Comparison of ENCODE assay signal across 15 cellular contexts in genomic region chr3:188320757-188321156, GRCh38.
DNase-seq lines count a peak whose midpoint lies in the region; ATAC-seq and TF ChIP-seq lines count a peak whose summit lies in the region.
"Had no signal": no experiment of that assay in that cellular context is flagged by ENCODE, and none has a peak within 500 bp of the region (broad histone marks: within the 10 kb centered on the region; RNA-seq: fewer than 3 reads in every experiment).

No MANE protein-coding gene starts in this region.

- no peaks in the 10 kb centered on the region for H3K9me3 ChIP-seq in IMR-90 (ENCODE audit: control insufficient read depth, insufficient read depth, low read length)
- H3K9me3 ChIP-seq: prostate gland, thyroid gland had no signal

- no peak for TF ChIP-seq POLR2A in IMR-90 (IDR thresholded peaks at IDR 0.05; ENCODE audit: low read depth, low read length)

- dilution Hi-C loops in IMR-90 (cut with HindIII; ENCODE audit: low sequenced_read_pairs, unreplicated experiment): loop anchor here (25.0 kb wide), 1 partner anchor 583 kb away; the partner anchor contains the start of gene BCL6

- H3K27me3 Mint-ChIP-seq in naive B cell: no peaks in the 10 kb centered on the region
- peaks cover 7% of the 10 kb centered on the region for H3K27me3 Mint-ChIP-seq in activated T-helper 2 cell treated with anti-CD3 and anti-CD28 coated beads, Interferon-gamma antibody, Interleukin-2, Interleukin-4, amounts not matched to agents 10 μg/mL and 5 μg/mL and 100 μg/mL, durations not matched to agents 14 hours and 24 hours and 36 hours (ENCODE audit: low read depth)

- no CpG with 5 or more reads among the region's 3 CpGs for WGBS in IMR-90 (ENCODE audit: extremely low coverage in 2 of 2, insufficient read length in 1 of 2), 2 experiments
- no CpG with 5 or more reads among the region's 3 CpGs for WGBS in mesendoderm (ENCODE audit: extremely low coverage, insufficient coverage, low lambda C conversion rate)

- peak; percentile 58 for ATAC-seq in IMR-90 (ENCODE audit: low read depth)
- peak in 1 of 2 donors; percentile 20 for ATAC-seq in naive B cell (ENCODE audit: low read depth in 2 of 2)
- no peak for ATAC-seq in HG02623 (IDR thresholded peaks at IDR 0.05; ENCODE audit: unreplicated experiment)

- peak overlapping the region; percentile 42; the same call in 1 of the 3 replicates for H2BK15ac ChIP-seq in IMR-90 (ENCODE audit: low read depth, low read length)
- no peak overlapping the region for H2BK15ac ChIP-seq in mesendoderm (replicated peaks; ENCODE audit: low read depth)

- H3K4ac ChIP-seq in IMR-90 (ENCODE audit: low read depth, low read length) (peak overlapping the region; percentile 74), mesendoderm (ENCODE audit: low read depth, low read length) (no peak overlapping the region)

- H4K5ac ChIP-seq in IMR-90 (ENCODE audit: low read depth, low read length): no peak overlapping the region
- no peak overlapping the region for H4K5ac ChIP-seq in mesendoderm (ENCODE audit: low read length)

- H3K4me3 Mint-ChIP-seq in naive B cell: peak overlapping the region in 1 of 8 donors; percentile 32
- no peak overlapping the region for H3K4me3 Mint-ChIP-seq in activated T-helper 2 cell treated with anti-CD3 and anti-CD28 coated beads, Interferon-gamma antibody, Interleukin-2, Interleukin-4, amounts not matched to agents 10 μg/mL and 5 μg/mL and 100 μg/mL, durations not matched to agents 14 hours and 24 hours and 36 hours (ENCODE audit: low read depth)
- H3K4me3 Mint-ChIP-seq: activated T-helper 1 cell treated with anti-CD3 and anti-CD28 coated beads, Interleukin-12 subunit alpha, Interleukin-12 subunit beta, Interleukin-2, Interleukin-4 antibody, amounts not matched to agents 30 ng/mL and 10 ng/mL and 1 ng/mL, durations not matched to agents 14 hours and 24 hours and 36 hours had no signal

- H3K9me1 ChIP-seq in IMR-90 (ENCODE audit: insufficient read depth, low read length): peaks cover 26% of the 10 kb centered on the region

- peak; percentile 54 for TF ChIP-seq RAD21 in IMR-90 (IDR thresholded peaks at IDR 0.05; ENCODE audit: low read length)

- H3K18ac ChIP-seq in IMR-90 (ENCODE audit: low read depth, low read length) (peak overlapping the region; percentile 30; the same call in 1 of the 2 replicates), mesendoderm (ENCODE audit: low read length) (no peak overlapping the region)

- H2BK120ac ChIP-seq in IMR-90 (ENCODE audit: low read depth, low read length) (peak overlapping the region; percentile 58), mesendoderm (ENCODE audit: low read depth, low read length) (no peak overlapping the region)

- intact Hi-C loops in IMR-90 (cut with micrococcal nuclease): no loop called here
- intact Hi-C loops in activated T-helper 2 cell treated with anti-CD3 and anti-CD28 coated beads, Interferon-gamma antibody, Interleukin-2, Interleukin-4, amounts not matched to agents 10 μg/mL and 5 μg/mL and 100 μg/mL, durations not matched to agents 14 hours and 24 hours and 36 hours (cut with micrococcal nuclease): loop anchor here (5.0 to 10.0 kb wide), 5 partner anchors 82 to 597 kb away; no protein-coding TSS in a partner anchor

- peaks cover 0 to 2% (median 0%) of the 10 kb centered on the region in 7 donors for H3K9me3 Mint-ChIP-seq in naive B cell
- peaks cover 4% of the 10 kb centered on the region for H3K9me3 Mint-ChIP-seq in activated T-helper 2 cell treated with anti-CD3 and anti-CD28 coated beads, Interferon-gamma antibody, Interleukin-2, Interleukin-4, amounts not matched to agents 10 μg/mL and 5 μg/mL and 100 μg/mL, durations not matched to agents 14 hours and 24 hours and 36 hours

- CTCF ChIA-PET in IMR-90 (lab: Yijun Ruan, JAX): interaction anchor here (0.8 kb wide), 1 partner anchor 635 kb away, joined by 3 read pairs; no protein-coding TSS in a partner anchor

- DNase-seq in AG20443 (ENCODE audit: low spot score) (peak; percentile 64), IMR-90 (peak; percentile 83), astrocyte of the spinal cord (ENCODE audit: low read depth, low spot score) (peak; percentile 68), naive B cell (no peak), mesendoderm (no peak), COLO668 (lab: John Stamatoyannopoulos, UW; ENCODE audit: unreplicated experiment) (no peak)
- no peak for DNase-seq in activated T-helper 2 cell treated with anti-CD3 and anti-CD28 coated beads, Interferon-gamma antibody, Interleukin-2, Interleukin-4, amounts not matched to agents 10 μg/mL and 5 μg/mL and 100 μg/mL, durations not matched to agents 14 hours and 24 hours and 36 hours (ENCODE audit: low spot score)
- DNase-seq: activated CD4-positive, alpha-beta T cell treated with anti-CD3 and anti-CD28 coated beads for 48 hours; effector memory CD4-positive, alpha-beta T cell; NCI-H2029; thyroid gland had no signal

- peak; percentile 28; the same call in 1 of the 2 replicates for TF ChIP-seq CTCF in IMR-90 (conservative IDR thresholded peaks at IDR 0.05; ENCODE audit: low read depth, low read length)
- TF ChIP-seq CTCF in astrocyte of the spinal cord (IDR thresholded peaks at IDR 0.05; ENCODE audit: low read depth, low read length): peak; percentile 6

- peak overlapping the region in 4 of 6 donors; percentile 6 to 91 (median 51) for H3K27ac Mint-ChIP-seq in naive B cell
- no peak overlapping the region for H3K27ac Mint-ChIP-seq in activated T-helper 2 cell treated with anti-CD3 and anti-CD28 coated beads, Interferon-gamma antibody, Interleukin-2, Interleukin-4, amounts not matched to agents 10 μg/mL and 5 μg/mL and 100 μg/mL, durations not matched to agents 14 hours and 24 hours and 36 hours
- H3K27ac Mint-ChIP-seq: activated T-helper 1 cell treated with anti-CD3 and anti-CD28 coated beads, Interleukin-12 subunit alpha, Interleukin-12 subunit beta, Interleukin-2, Interleukin-4 antibody, amounts not matched to agents 30 ng/mL and 10 ng/mL and 1 ng/mL, durations not matched to agents 14 hours and 24 hours and 36 hours had no signal

- H3K4me2 ChIP-seq in IMR-90 (ENCODE audit: low read depth, low read length): peak overlapping the region; percentile 10; the same call in 1 of the 2 replicates
- H3K4me2 ChIP-seq in mesendoderm (ENCODE audit: low read length): no peak overlapping the region
- H3K4me2 ChIP-seq: KMS-11 had no signal

- peaks cover 0 to 9% of the 10 kb centered on the region in 2 donors for H3K36me3 Mint-ChIP-seq in naive B cell
- peaks cover 26% of the 10 kb centered on the region for H3K36me3 Mint-ChIP-seq in activated T-helper 2 cell treated with anti-CD3 and anti-CD28 coated beads, Interferon-gamma antibody, Interleukin-2, Interleukin-4, amounts not matched to agents 10 μg/mL and 5 μg/mL and 100 μg/mL, durations not matched to agents 14 hours and 24 hours and 36 hours (ENCODE audit: low read depth)

- H3K36me3 ChIP-seq in IMR-90 (ENCODE audit: control insufficient read depth, insufficient read depth, low read length) (0 out of 2 replicates have a peak, but pooled peaks cover 1% of the 10 kb centered on the region), mesendoderm (ENCODE audit: control insufficient read depth, insufficient read depth, low read length) (no peaks in the 10 kb centered on the region)
- H3K36me3 ChIP-seq: prostate gland, thyroid gland had no signal

- H3K23ac ChIP-seq in IMR-90 (ENCODE audit: low read depth, low read length) (peak overlapping the region; percentile 90), mesendoderm (ENCODE audit: low read length) (no peak overlapping the region)

- in situ Hi-C loops in IMR-90 (cut with MboI; ENCODE audit: low sequenced_read_pairs) (no loop called here), astrocyte of the spinal cord (cut with HindIII; ENCODE audit: low sequenced_read_pairs) (no loop called here)

- H3K27me3 ChIP-seq in IMR-90 (ENCODE audit: control insufficient read depth, insufficient read depth, low read length) (no peaks in the 10 kb centered on the region), mesendoderm (ENCODE audit: insufficient read depth, low read length, poor library complexity) (no peaks in the 10 kb centered on the region)
- H3K27me3 ChIP-seq: thyroid gland had no signal

- H3K56ac ChIP-seq in IMR-90 (ENCODE audit: extremely low read depth, insufficient read depth, low read length) (no peak overlapping the region), mesendoderm (ENCODE audit: low read length) (no peak overlapping the region)

- H3K4me3 ChIP-seq in IMR-90 (ENCODE audit: insufficient read depth, low read depth, low read length) (no peak overlapping the region), astrocyte of the spinal cord (ENCODE audit: low read depth, low read length) (no peak overlapping the region), mesendoderm (ENCODE audit: low read length) (no peak overlapping the region)
- H3K4me3 ChIP-seq: prostate gland, thyroid gland had no signal

- H2AFZ ChIP-seq in IMR-90 (replicated peaks; ENCODE audit: low read length, poor library complexity): no peak overlapping the region

- H3K9ac ChIP-seq in IMR-90 (ENCODE audit: low read depth, low read length): no peak overlapping the region
- H3K9ac ChIP-seq in mesendoderm (ENCODE audit: low read length): no peak overlapping the region
- H3K9ac ChIP-seq: KMS-11 had no signal

- H3K79me1 ChIP-seq in IMR-90 (ENCODE audit: low read depth in 1 of 2, low read length in 2 of 2): peaks cover 58 to 89% of the 10 kb centered on the region in 2 experiments
- peaks cover 8% of the 10 kb centered on the region for H3K79me1 ChIP-seq in mesendoderm (ENCODE audit: low read length)

- H4K8ac ChIP-seq in IMR-90 (ENCODE audit: low read depth in 2 of 2, low read length in 2 of 2) (peak overlapping the region in 1 of 2 experiments; percentile 53; a peak in 2 of 4 replicates), mesendoderm (ENCODE audit: low read depth, low read length) (no peak overlapping the region)

- peak overlapping the region; percentile 77 for H3K14ac ChIP-seq in IMR-90 (replicated peaks; ENCODE audit: low read depth, low read length)

- H4K20me1 ChIP-seq in IMR-90 (ENCODE audit: insufficient read depth, low read length): peaks cover 58% of the 10 kb centered on the region

- H3K27ac ChIP-seq in IMR-90 (ENCODE audit: insufficient read depth, low read length) (no peak overlapping the region), mesendoderm (ENCODE audit: low read depth, low read length) (no peak overlapping the region)
- H3K27ac ChIP-seq: KMS-11, prostate gland, thyroid gland had no signal

- peak overlapping the region; percentile 6; the same call in 1 of the 2 replicates for H4K91ac ChIP-seq in IMR-90 (ENCODE audit: insufficient read depth, low read depth, low read length)

- H3K79me2 ChIP-seq in mesendoderm (ENCODE audit: control insufficient read depth, insufficient read depth, low read length): peaks cover 2% of the 10 kb centered on the region

- BruUV-seq in IMR-90 (replicated peaks; lab: Mats Ljungman, UMichigan): no TSS peak

- POLR2A ChIA-PET in IMR-90 (lab: Charles Lee; ENCODE audit: unreplicated experiment): no interaction called here

- H2BK20ac ChIP-seq in IMR-90 (ENCODE audit: low read depth, low read length): peak overlapping the region; percentile 56

- H2BK5ac ChIP-seq in IMR-90 (ENCODE audit: low read depth, low read length, poor library complexity, severe bottlenecking) (peak overlapping the region; percentile 70), mesendoderm (ENCODE audit: low read length) (no peak overlapping the region)

- peak overlapping the region; percentile 59; the same call in 1 of the 2 replicates for H2AK5ac ChIP-seq in IMR-90 (ENCODE audit: low read depth, low read length)
- H2AK5ac ChIP-seq in mesendoderm (ENCODE audit: low read length): no peak overlapping the region

- peak overlapping the region; percentile 34 for H2AK9ac ChIP-seq in IMR-90 (replicated peaks; ENCODE audit: low read depth, low read length, poor library complexity)

- H3K4me1 ChIP-seq in IMR-90 (ENCODE audit: control insufficient read depth, insufficient read depth, low read length) (peaks cover 18% of the 10 kb centered on the region), mesendoderm (ENCODE audit: control insufficient read depth, low read depth, low read length) (no peaks in the 10 kb centered on the region)
- H3K4me1 ChIP-seq: prostate gland had no signal

- peaks cover 34 to 56% (median 49%) of the 10 kb centered on the region in 3 donors for H3K4me1 Mint-ChIP-seq in naive B cell
- peaks cover 50% of the 10 kb centered on the region for H3K4me1 Mint-ChIP-seq in activated T-helper 2 cell treated with anti-CD3 and anti-CD28 coated beads, Interferon-gamma antibody, Interleukin-2, Interleukin-4, amounts not matched to agents 10 μg/mL and 5 μg/mL and 100 μg/mL, durations not matched to agents 14 hours and 24 hours and 36 hours (ENCODE audit: low read depth)

Comparison
In these comparisons a context has a peak if more than half of its experiments do, and no peak if none do; other contexts are left out.
1. DNase-seq: peak in AG20443 (single experiment), IMR-90 (single experiment) and astrocyte of the spinal cord (single experiment); none in naive B cell (single experiment), mesendoderm (single experiment), activated T-helper 2 cell treated with anti-CD3 and anti-CD28 coated beads, Interferon-gamma antibody, Interleukin-2, Interleukin-4, amounts not matched to agents 10 μg/mL and 5 μg/mL and 100 μg/mL, durations not matched to agents 14 hours and 24 hours and 36 hours (single experiment) and COLO668 (single experiment).